In the genomic region with DNA sequence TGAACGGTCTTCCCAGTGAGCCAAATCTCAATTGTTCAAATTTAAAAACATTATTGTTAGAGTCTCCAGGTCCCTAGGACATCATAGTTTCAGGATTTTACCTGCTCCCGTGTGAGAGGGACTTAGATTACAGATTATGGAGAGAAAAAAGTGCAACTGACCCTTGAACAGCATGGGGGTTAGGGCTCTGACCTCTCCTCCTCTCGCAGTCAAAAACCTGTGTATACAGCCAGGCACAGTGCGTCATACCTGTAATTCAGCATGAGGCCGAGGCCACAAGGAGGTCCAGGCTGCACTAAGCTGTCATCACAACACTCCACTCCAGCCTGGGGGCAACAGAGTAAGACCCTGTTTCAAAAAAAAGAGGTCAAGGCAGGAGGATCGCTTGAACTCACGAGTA, we compare ENCODE assay signal across 25 cellular contexts. TPM values are rescaled to one million over a fixed set of nuclear protein-coding genes. Genes with fewer than 3 reads are reported as not detected.
DNase-seq lines count a peak whose midpoint lies in the region; ATAC-seq, FAIRE-seq and TF ChIP-seq lines count a peak whose summit lies in the region.
"Had no signal": no experiment of that assay in that cellular context is flagged by ENCODE, and none has a peak within 500 bp of the region (broad histone marks: within the 10 kb centered on the region; RNA-seq: fewer than 3 reads in every experiment).

No MANE protein-coding gene starts in this region.

- TF ChIP-seq CTCF in GM12878 (IDR thresholded peaks at IDR 0.05 in 2 of 3, conservative IDR thresholded peaks at IDR 0.05 in 1 of 3; ENCODE audit: control insufficient read depth in 2 of 3, extremely low read depth in 1 of 3, insufficient read depth in 1 of 3, low read depth in 3 of 3, low read length in 3 of 3): no peak
- no peak for TF ChIP-seq CTCF in neural progenitor cell (IDR thresholded peaks at IDR 0.05)

- no peak for TF ChIP-seq EP300 in GM12878 (IDR thresholded peaks at IDR 0.05; ENCODE audit: borderline replicate concordance in 1 of 2, control insufficient read depth in 1 of 2, low read depth in 2 of 2, low read length in 2 of 2)

- H2BK5ac ChIP-seq in trophoblast cell (ENCODE audit: low read depth, low read length, poor library complexity): no peak overlapping the region

- intact Hi-C loops in GM12878 (cut with micrococcal nuclease; ENCODE audit: unreplicated experiment): no loop called here

- H3K4me2 ChIP-seq in GM12878 (ENCODE audit: control insufficient read depth, insufficient read depth) (no peak overlapping the region), trophoblast cell (ENCODE audit: low read length) (no peak overlapping the region), neural progenitor cell (no peak overlapping the region)
- H3K4me2 ChIP-seq: BLaER1 had no signal

- H3K9ac ChIP-seq in GM12878 (ENCODE audit: control insufficient read depth, insufficient read depth, low read length): no peak overlapping the region
- no peak overlapping the region for H3K9ac ChIP-seq in trophoblast cell (ENCODE audit: low read length)
- no peak overlapping the region for H3K9ac ChIP-seq in neural progenitor cell
- H3K9ac ChIP-seq: BLaER1, GM23248 had no signal

- WGBS in GM12878 (ENCODE audit: insufficient coverage, insufficient replicate concordance, low lambda C conversion rate, missing lambda C conversion rate): over 99% methylated on average over 5 of the region's 7 CpGs
- WGBS in trophoblast cell (ENCODE audit: extremely low coverage, insufficient coverage, insufficient read length): no CpG with 5 or more reads among the region's 7 CpGs

- in situ Hi-C loops in GM12878 (cut with MboI): no loop called here

- H4K20me1 ChIP-seq in GM12878 (ENCODE audit: control insufficient read depth, insufficient read depth): 0 out of 2 replicates have a peak, but pooled peaks cover 4% of the 10 kb centered on the region
- H4K20me1 ChIP-seq in neural progenitor cell (ENCODE audit: low read depth): peaks cover 72% of the 10 kb centered on the region

- H3K79me2 ChIP-seq in GM12878 (ENCODE audit: control insufficient read depth, insufficient read depth, low read length) (no peaks in the 10 kb centered on the region; the same call in 1 of the 2 replicates), trophoblast cell (ENCODE audit: control insufficient read depth, insufficient read depth, low read length, poor library complexity) (no peaks in the 10 kb centered on the region), neural progenitor cell (ENCODE audit: low read depth) (peaks cover 97% of the 10 kb centered on the region)

- no peak overlapping the region for H3K27ac Mint-ChIP-seq in neural progenitor cell
- H3K27ac Mint-ChIP-seq: B cell; CD4-positive, CD25-positive, alpha-beta regulatory T cell; CD8-positive, alpha-beta T cell; HFFc6 had no signal

- H3K4me1 ChIP-seq in GM12878 (ENCODE audit: control insufficient read depth, insufficient read depth, low read length): no peaks in the 10 kb centered on the region
- no peaks in the 10 kb centered on the region for H3K4me1 ChIP-seq in trophoblast cell (ENCODE audit: control insufficient read depth in 1 of 2, insufficient read depth in 2 of 2, low read length in 2 of 2)
- H3K4me1 ChIP-seq in neural progenitor cell: no peaks in the 10 kb centered on the region
- H3K4me1 ChIP-seq: BLaER1, Caco-2 had no signal

- H3K9me3 ChIP-seq in GM12878 (replicated peaks; ENCODE audit: control insufficient read depth, insufficient read depth, low read length): no peaks in the 10 kb centered on the region
- no peaks in the 10 kb centered on the region for H3K9me3 ChIP-seq in trophoblast cell (ENCODE audit: insufficient read depth, low read depth, low read length)
- no peaks in the 10 kb centered on the region for H3K9me3 ChIP-seq in neural progenitor cell (ENCODE audit: low read depth)
- H3K9me3 ChIP-seq: BLaER1, Caco-2 had no signal

- H3K27me3 ChIP-seq in GM12878 (replicated peaks in 1 of 2; ENCODE audit: control insufficient read depth in 2 of 2, insufficient read depth in 2 of 2, low read length in 1 of 2) (no peaks in the 10 kb centered on the region), trophoblast cell (ENCODE audit: insufficient read depth, low read length) (no peaks in the 10 kb centered on the region), neural progenitor cell (no peaks in the 10 kb centered on the region)
- H3K27me3 ChIP-seq: BLaER1 had no signal

- no peaks in the 10 kb centered on the region for H3K9me3 Mint-ChIP-seq in neural progenitor cell
- H3K9me3 Mint-ChIP-seq: CD4-positive, CD25-positive, alpha-beta regulatory T cell; CD8-positive, alpha-beta T cell; H9; HFFc6 had no signal

- H2AFZ ChIP-seq in GM12878 (ENCODE audit: control insufficient read depth, low read depth, low read length) (no peak overlapping the region), trophoblast cell (ENCODE audit: insufficient read depth, low read length, poor library complexity) (no peak overlapping the region), neural progenitor cell (replicated peaks) (no peak overlapping the region)
- H2AFZ ChIP-seq: GM23248 had no signal

- H4K8ac ChIP-seq in trophoblast cell (ENCODE audit: low read depth, low read length): no peak overlapping the region

- H3K14ac ChIP-seq in trophoblast cell (ENCODE audit: low read length): no peak overlapping the region

- no peak for FAIRE-seq in GM12878 (lab: Jason Lieb, UNC)
- FAIRE-seq: A204.1, G401.6, GM19239, H1 had no signal

- H2AK5ac ChIP-seq in trophoblast cell (ENCODE audit: low read length): no peak overlapping the region

- H3K4me1 Mint-ChIP-seq in neural progenitor cell: no peaks in the 10 kb centered on the region
- H3K4me1 Mint-ChIP-seq: B cell, H9 had no signal

- no peak overlapping the region for H2BK120ac ChIP-seq in trophoblast cell (ENCODE audit: insufficient read depth, low read length, poor library complexity)

- TF ChIP-seq RAD21 in GM12878 (IDR thresholded peaks at IDR 0.05; ENCODE audit: insufficient read depth, low read depth, low read length): no peak

- no peak overlapping the region for H3K23ac ChIP-seq in trophoblast cell (ENCODE audit: low read length)

- 0 out of 2 replicates have a peak, but pooled peaks have one; percentile 36 for TF ChIP-seq POLR2A in GM12878 (IDR thresholded peaks at IDR 0.05; ENCODE audit: low read depth, low read length)

- CTCF ChIA-PET in GM12878 (lab: Yijun Ruan, JAX): no interaction called here

- no TSS peak for BruUV-seq in GM12878 (replicated peaks; lab: Mats Ljungman, UMichigan)

- SMC1A ChIA-PET in GM12878 (lab: Charles Lee; ENCODE audit: uncharacterized antibody, unreplicated experiment): interaction anchor here (0.7 kb wide), 1 partner anchor 16 kb away, joined by 3 read pairs; no protein-coding TSS in a partner anchor

- no peak overlapping the region for H4K91ac ChIP-seq in trophoblast cell (ENCODE audit: low read depth, low read length)

- peaks cover 51% of the 10 kb centered on the region for H3K36me3 Mint-ChIP-seq in neural progenitor cell

- H2BK12ac ChIP-seq in trophoblast cell (ENCODE audit: low read length): no peak overlapping the region

- H3K18ac ChIP-seq in trophoblast cell (ENCODE audit: low read length): no peak overlapping the region

- DNase-seq in activated CD8-positive, alpha-beta memory T cell treated with anti-CD3 and anti-CD28 coated beads for 24 hours: peak; percentile 49
- no peak for DNase-seq in activated CD8-positive, alpha-beta memory T cell treated with anti-CD3 and anti-CD28 coated beads, Interleukin-2, amount 50 U/mL, for 48 hours
- DNase-seq in GM12878 (ENCODE audit: low read depth, low spot score) (no peak), left lobe of liver (ENCODE audit: low spot score) (peak; percentile 63), trophoblast cell (peak; percentile 15 to 21), H4 (ENCODE audit: low spot score) (no peak), iPS-NIHi7 (ENCODE audit: extremely low spot score) (no peak), neural progenitor cell (ENCODE audit: low spot score) (no peak)
- DNase-seq: Caco-2; CD4-positive, CD25-positive, alpha-beta regulatory T cell; CD8-positive, alpha-beta T cell; DMS153; DND-41; GM23248; H9; HFFc6 had no signal

- peaks cover 11 to 45% of the 10 kb centered on the region in 2 experiments for H3K36me3 ChIP-seq in GM12878 (ENCODE audit: control insufficient read depth in 2 of 2, insufficient read depth in 2 of 2, low read length in 1 of 2)
- H3K36me3 ChIP-seq in trophoblast cell (ENCODE audit: control insufficient read depth in 1 of 2, insufficient read depth in 2 of 2, low read length in 2 of 2): peaks cover 41 to 55% of the 10 kb centered on the region in 2 experiments
- H3K36me3 ChIP-seq in neural progenitor cell: peaks cover 32% of the 10 kb centered on the region

- ATAC-seq in GM12878 (no peak), left lobe of liver (peak; percentile 96)
- ATAC-seq: CD8-positive, alpha-beta T cell; HCT116 had no signal

- H3K4me3 ChIP-seq in GM12878 (no peak overlapping the region), trophoblast cell (ENCODE audit: low read depth, low read length) (no peak overlapping the region), neural progenitor cell (no peak overlapping the region)
- H3K4me3 ChIP-seq: BLaER1, GM23248 had no signal

- no peaks in the 10 kb centered on the region for H3F3A ChIP-seq in neural progenitor cell (ENCODE audit: low read depth)

- POLR2A ChIA-PET in GM12878 (lab: Charles Lee): no interaction called here

- RAD21 ChIA-PET in GM12878 (lab: Charles Lee; ENCODE audit: unreplicated experiment): no interaction called here

- H4K12ac ChIP-seq in trophoblast cell (ENCODE audit: low read depth, low read length): no peak overlapping the region

- no peaks in the 10 kb centered on the region for H3K79me1 ChIP-seq in trophoblast cell (ENCODE audit: low read length)

- H3K4me3 Mint-ChIP-seq in neural progenitor cell: no peak overlapping the region
- H3K4me3 Mint-ChIP-seq: B cell; CD4-positive, CD25-positive, alpha-beta regulatory T cell; CD8-positive, alpha-beta T cell; H9; HFFc6 had no signal

- peak overlapping the region; percentile 27 for H3K4ac ChIP-seq in trophoblast cell (ENCODE audit: low read depth, low read length)

- no peaks in the 10 kb centered on the region for H3K27me3 Mint-ChIP-seq in neural progenitor cell (ENCODE audit: insufficient read depth, low read depth)
- H3K27me3 Mint-ChIP-seq: B cell; CD4-positive, CD25-positive, alpha-beta regulatory T cell had no signal

- H3K27ac ChIP-seq in GM12878 (ENCODE audit: control insufficient read depth, insufficient read depth): no peak overlapping the region
- H3K27ac ChIP-seq in trophoblast cell (ENCODE audit: low read depth, low read length): no peak overlapping the region
- no peak overlapping the region for H3K27ac ChIP-seq in neural progenitor cell
- H3K27ac ChIP-seq: 22Rv1, BLaER1, C4-2B, GM23248 had no signal

RNA-seq across cellular contexts. Expression of gene BAZ1B, which starts 25.5 kb away (rescaled TPM):
- total RNA-seq in GM12878 (2013; cell fraction: nucleolus; rRNA removed): 79.5 and 82.3 TPM in 2 replicates
- total RNA-seq in GM12878 (2014; rRNA removed): 50.3 and 50.4 TPM in 2 replicates
- 77.0 and 77.4 TPM in 2 replicates for total RNA-seq in GM12878 (2014; rRNA removed; fragmentation: Illumina TruSeq; extraction: Trizol)
- total RNA-seq in GM12878 (2021): 64.5 and 68.2 TPM in 2 replicates
- polyA plus RNA-seq in GM12878 (2011; ENCODE audit: low read depth): 20.1 TPM
- polyA plus RNA-seq in GM12878 (2011; rRNA removed): 33.8 and 39.6 TPM in 2 replicates
- 23.0 and 24.0 TPM in 2 replicates for polyA plus RNA-seq in GM12878 (2011; cell fraction: cytosol; rRNA removed)
- polyA plus RNA-seq in GM12878 (2011; cell fraction: nucleus; rRNA removed): 21.5 and 34.1 TPM in 2 replicates
- polyA plus RNA-seq in GM12878 (2012): 29.6 and 30.1 TPM in 2 replicates
- polyA plus RNA-seq in GM12878 (2014; fragmentation: Illumina TruSeq; extraction: Trizol): 73.8 and 82.0 TPM in 2 replicates
- polyA plus RNA-seq in GM12878 (2014; fragmentation: Nextera tagmentation; extraction: Ambion mirVana): 10 to 100 TPM; 14.0 to 20.3 TPM
- 38.6 and 39.1 TPM in 2 replicates for polyA plus RNA-seq in GM12878 (2014; rRNA removed)
- polyA plus RNA-seq in GM12878 (2016; fragmentation: Nextera tagmentation; extraction: Ambion mirVana): 10 to 100 TPM; 19.4 to 31.9 TPM
- polyA minus RNA-seq in GM12878 (2011; rRNA and poly(A)+ RNA removed): 46.8 and 48.2 TPM in 2 replicates
- 21.5 and 29.3 TPM in 2 replicates for polyA minus RNA-seq in GM12878 (2011; cell fraction: cytosol; rRNA and poly(A)+ RNA removed)
- polyA minus RNA-seq in GM12878 (2011; cell fraction: nucleus; rRNA and poly(A)+ RNA removed): 13.4 and 22.1 TPM in 2 replicates
- total RNA-seq in left lobe of liver: 21.5 TPM
- polyA plus RNA-seq in trophoblast cell (2013): 31.8 and 34.1 TPM in 2 replicates
- total RNA-seq in H4 (2014; rRNA removed; shearing (Covaris generic)): 68.6 and 74.8 TPM in 2 replicates
- total RNA-seq in neural progenitor cell (ENCODE audit: low replicate concordance): 69.3 and 85.8 TPM in 2 replicates

Comparison
In these comparisons a context has a peak if more than half of its experiments do, and no peak if none do; other contexts are left out.
1. DNase-seq: peak in activated CD8-positive, alpha-beta memory T cell treated with anti-CD3 and anti-CD28 coated beads for 24 hours (single experiment), left lobe of liver (single experiment) and trophoblast cell (2 of 2); none in activated CD8-positive, alpha-beta memory T cell treated with anti-CD3 and anti-CD28 coated beads, Interleukin-2, amount 50 U/mL, for 48 hours (single experiment), GM12878 (single experiment), H4 (single experiment), iPS-NIHi7 (single experiment) and neural progenitor cell (single experiment).